Comparison of ENCODE assay signal across 1 cellular context in genomic region chr15:78550815-78551214, GRCh38.
TF ChIP-seq lines count a peak whose summit lies in the region.

No MANE protein-coding gene starts in this region.

TF ChIP-seq in K562, 482 proteins besides CTCF, POLR2A, EP300 and RAD21:
- TF ChIP-seq NR4A1 (CRISPR knock-in tag; IDR thresholded peaks at IDR 0.05) (no peak), NR4A1 (tag; IDR thresholded peaks at IDR 0.05) (no peak), POLR2AphosphoS2 (IDR thresholded peaks at IDR 0.05; ENCODE audit: low read length) (peak; percentile 40; the same call in 1 of the 2 replicates)
